25 cellular contexts compared by ENCODE assay signal in the genomic region with DNA sequence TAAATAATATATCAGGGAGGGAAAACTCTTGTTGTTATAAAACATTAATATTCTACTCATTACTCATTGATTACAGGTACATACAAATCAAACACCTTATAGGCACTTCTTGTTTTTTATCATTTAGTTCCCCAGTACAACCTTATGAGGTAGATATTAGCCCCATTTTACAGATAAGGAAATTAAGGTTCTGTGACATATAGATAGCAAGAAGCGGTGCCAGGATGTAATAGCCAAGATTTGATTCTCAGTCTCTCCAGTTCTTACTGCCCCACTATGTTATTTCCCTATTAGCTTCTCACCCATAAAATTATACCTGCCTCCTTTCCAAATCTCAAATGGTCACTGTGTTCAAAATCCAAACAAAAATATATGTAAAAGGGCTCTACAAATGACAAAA.
"Had no signal": no experiment of that assay in that cellular context is flagged by ENCODE, and none has a peak within 500 bp of the region (broad histone marks: within the 10 kb centered on the region; RNA-seq: fewer than 3 reads in every experiment).

No MANE protein-coding gene starts in this region.

- H3K27ac ChIP-seq: suprapubic skin, testis, thoracic aorta, thyroid gland, tibial artery, tibial nerve, transverse colon, upper lobe of left lung, upper lobe of right lung, uterus, vagina had no signal

- DNase-seq: stimulated activated CD4-positive, alpha-beta T cell treated with anti-CD3 and anti-CD28 coated beads, Interleukin-2, amount 100 ng/mL, for 48 hours; stimulated activated CD4-positive, alpha-beta T cell treated with anti-CD3 and anti-CD28 coated beads, Interleukin-4, amount 100 ng/mL, for 1 hour; stimulated activated CD4-positive, alpha-beta T cell treated with anti-CD3 and anti-CD28 coated beads, Interleukin-4, amount 100 ng/mL, for 24 hours; stimulated activated CD4-positive, alpha-beta T cell treated with anti-CD3 and anti-CD28 coated beads, Interleukin-4, amount 100 ng/mL, for 4 hours; stimulated activated CD8-positive, alpha-beta memory T cell treated with anti-CD3 and anti-CD28 coated beads, Interleukin-4, amount 100 ng/mL, for 48 hours; stimulated activated naive B cell treated with anti-CD40 and anti-IgM and Interleukin-4, amounts not matched to agents 10 μg/mL and 1 μg/mL and 100 μg/mL, for 72 hours; stimulated activated naive CD4-positive, alpha-beta T cell; stimulated activated naive CD4-positive, alpha-beta T cell treated with Interleukin-2 at 50 U/mL for 16 hours; stimulated activated naive CD8-positive, alpha-beta T cell treated with anti-CD3 and anti-CD28 coated beads, Interleukin-15, amount 100 ng/mL, for 72 hours; stimulated activated naive CD8-positive, alpha-beta T cell treated with anti-CD3 and anti-CD28 coated beads, Interleukin-15, Interleukin-2, amounts not matched to agents 100 U/mL and 50 U/mL, for 24 hours; substantia nigra; testis; thyroid gland; tibial artery; transverse colon; trophoblast cell; upper lobe of left lung; upper lobe of right lung; uterus had no signal

- H3K9me3 ChIP-seq: suprapubic skin, testis, thoracic aorta, thyroid gland, tibial artery, tibial nerve, transverse colon, upper lobe of left lung, upper lobe of right lung, uterus, vagina had no signal

- H3K4me1 ChIP-seq: tibial artery, tibial nerve, transverse colon, upper lobe of left lung, upper lobe of right lung, uterus, vagina had no signal

- ATAC-seq: stimulated activated effector memory CD8-positive, alpha-beta T cell treated with anti-CD3 and anti-CD28 coated beads, Interleukin-12 subunit alpha, Interleukin-12 subunit beta, amount 100 ng/mL, for 72 hours; stimulated activated naive B cell treated with anti-CD40 and anti-IgM and Interleukin-4, amounts not matched to agents 10 μg/mL and 1 μg/mL and 100 μg/mL, for 72 hours; stimulated activated naive CD8-positive, alpha-beta T cell treated with anti-CD3 and anti-CD28 coated beads, Interleukin-15, amount 100 ng/mL, for 72 hours; stimulated activated naive CD8-positive, alpha-beta T cell treated with anti-CD3 and anti-CD28 coated beads, Interleukin-15, Interleukin-2, amounts not matched to agents 100 U/mL and 50 U/mL, for 24 hours; upper lobe of right lung had no signal

- H3K4me3 ChIP-seq: suprapubic skin, testis, thoracic aorta, thyroid gland, tibial artery, tibial nerve, transverse colon, upper lobe of left lung, upper lobe of right lung, uterus, vagina had no signal

- H3K36me3 ChIP-seq: thoracic aorta, thyroid gland, tibial artery, tibial nerve, transverse colon, upper lobe of left lung, upper lobe of right lung, uterus, vagina had no signal

- H3K27me3 ChIP-seq: suprapubic skin, testis, thyroid gland, tibial artery, tibial nerve, transverse colon, upper lobe of left lung, upper lobe of right lung, uterus, vagina had no signal

- FAIRE-seq: urothelium cell line had no signal
